In genomic region chr2:19350678-19351401, GRCh38 we compare ENCODE assay signal across 11 cellular contexts. TPM values are rescaled to one million over a fixed set of nuclear protein-coding genes. Genes with fewer than 3 reads are reported as not detected.
DNase-seq lines count a peak whose midpoint lies in the region; ATAC-seq lines count a peak whose summit lies in the region.
"Had no signal": no experiment of that assay in that cellular context is flagged by ENCODE, and none has a peak within 500 bp of the region (broad histone marks: within the 10 kb centered on the region; RNA-seq: fewer than 3 reads in every experiment).

No MANE protein-coding gene starts in this region.

- H3K36me3 ChIP-seq in iPS-20b (ENCODE audit: insufficient read depth, low read depth, low read length): no peaks in the 10 kb centered on the region

- peak overlapping the region; percentile 58 for H3K4me3 ChIP-seq in iPS-20b (ENCODE audit: low read length)
- H3K4me3 ChIP-seq: PC-9 had no signal

- no peak overlapping the region for H3K27ac Mint-ChIP-seq in activated CD4-positive, alpha-beta T cell treated with anti-CD3 and anti-CD28 coated beads for 36 hours
- H3K27ac Mint-ChIP-seq in activated T-cell treated with anti-CD3 and anti-CD28 coated beads, Interleukin-2, amount 50 U/mL, for 72 hours: peak overlapping the region; percentile 66
- peak overlapping the region; percentile 56 for H3K27ac Mint-ChIP-seq in stimulated activated naive B cell treated with anti-CD40 and anti-IgM and Interleukin-4, amounts not matched to agents 10 μg/mL and 1 μg/mL and 100 μg/mL, for 72 hours
- no peak overlapping the region for H3K27ac Mint-ChIP-seq in stimulated activated memory B cell treated with anti-CD40 and anti-IgM and Interleukin-4, amounts not matched to agents 10 μg/mL and 1 μg/mL and 100 μg/mL, for 72 hours
- H3K27ac Mint-ChIP-seq: activated CD8-positive, alpha-beta T cell treated with anti-CD3 and anti-CD28 coated beads for 36 hours had no signal

- H3K27ac ChIP-seq in iPS-20b (ENCODE audit: low read length): no peak overlapping the region
- H3K27ac ChIP-seq: PC-9 had no signal

- CTCF ChIA-PET in activated CD4-positive, alpha-beta T cell treated with anti-CD3 and anti-CD28 coated beads for 36 hours (lab: Charles Lee): interaction anchor here (0.7 to 5.2 kb wide), 5 partner anchors 9 to 815 kb away, joined by 3 to 34 read pairs (median 3); partner anchors contain the start of gene OSR1

- ATAC-seq in activated CD4-positive, alpha-beta T cell treated with anti-CD3 and anti-CD28 coated beads for 36 hours: no peak
- no peak for ATAC-seq in activated T-cell treated with anti-CD3 and anti-CD28 coated beads, Interleukin-2, amount 50 U/mL, for 72 hours (replicated peaks in 1 of 2)
- ATAC-seq in stimulated activated naive B cell treated with anti-CD40 and anti-IgM and Interleukin-4, amounts not matched to agents 10 μg/mL and 1 μg/mL and 100 μg/mL, for 72 hours (replicated peaks): no peak
- ATAC-seq in stimulated activated memory B cell treated with anti-CD40 and anti-IgM and Interleukin-4, amounts not matched to agents 10 μg/mL and 1 μg/mL and 100 μg/mL, for 72 hours: no peak

- H3K4me1 ChIP-seq in iPS-20b (ENCODE audit: insufficient read depth, low read length): peaks cover 2% of the 10 kb centered on the region

- H3K36me3 Mint-ChIP-seq in activated CD4-positive, alpha-beta T cell treated with anti-CD3 and anti-CD28 coated beads for 36 hours (ENCODE audit: low read depth): peaks cover 9% of the 10 kb centered on the region
- peaks cover 1 to 7% of the 10 kb centered on the region in 2 donors for H3K36me3 Mint-ChIP-seq in activated T-cell treated with anti-CD3 and anti-CD28 coated beads, Interleukin-2, amount 50 U/mL, for 72 hours (ENCODE audit: insufficient read depth in 2 of 2)
- peaks cover 6 to 8% of the 10 kb centered on the region in 2 donors for H3K36me3 Mint-ChIP-seq in stimulated activated naive B cell treated with anti-CD40 and anti-IgM and Interleukin-4, amounts not matched to agents 10 μg/mL and 1 μg/mL and 100 μg/mL, for 72 hours
- peaks cover 3% of the 10 kb centered on the region for H3K36me3 Mint-ChIP-seq in stimulated activated memory B cell treated with anti-CD40 and anti-IgM and Interleukin-4, amounts not matched to agents 10 μg/mL and 1 μg/mL and 100 μg/mL, for 72 hours

- H3K27me3 ChIP-seq in iPS-20b (ENCODE audit: insufficient read depth, low read length): peaks cover 84% of the 10 kb centered on the region

- DNase-seq in activated CD4-positive, alpha-beta T cell treated with anti-CD3 and anti-CD28 coated beads for 36 hours: peak; percentile 6
- DNase-seq in activated CD4-positive, alpha-beta T cell treated with anti-CD3 and anti-CD28 coated beads for 1 hour: no peak
- DNase-seq in activated T-cell treated with anti-CD3 and anti-CD28 coated beads, Interleukin-2, amount 50 U/mL, for 72 hours: no peak
- no peak for DNase-seq in stimulated activated naive B cell treated with anti-CD40 and anti-IgM and Interleukin-4, amounts not matched to agents 10 μg/mL and 1 μg/mL and 100 μg/mL, for 72 hours
- DNase-seq in DMS114 treated with DMSO at 0.1 percent for 48 hours (lab: John Stamatoyannopoulos, UW; ENCODE audit: unreplicated experiment) (no peak), T-helper 9 cell (no peak)
- DNase-seq: NCI-H1105 treated with DMSO at 0.1 percent for 48 hours, PC-9 had no signal

- H3K4me3 Mint-ChIP-seq in activated CD4-positive, alpha-beta T cell treated with anti-CD3 and anti-CD28 coated beads for 36 hours: no peak overlapping the region
- peak overlapping the region; percentile 77 to 78 for H3K4me3 Mint-ChIP-seq in activated T-cell treated with anti-CD3 and anti-CD28 coated beads, Interleukin-2, amount 50 U/mL, for 72 hours
- H3K4me3 Mint-ChIP-seq in stimulated activated naive B cell treated with anti-CD40 and anti-IgM and Interleukin-4, amounts not matched to agents 10 μg/mL and 1 μg/mL and 100 μg/mL, for 72 hours: peak overlapping the region; percentile 60 to 73
- no peak overlapping the region for H3K4me3 Mint-ChIP-seq in stimulated activated memory B cell treated with anti-CD40 and anti-IgM and Interleukin-4, amounts not matched to agents 10 μg/mL and 1 μg/mL and 100 μg/mL, for 72 hours
- H3K4me3 Mint-ChIP-seq: activated CD8-positive, alpha-beta T cell treated with anti-CD3 and anti-CD28 coated beads for 36 hours had no signal

- peaks cover 4% of the 10 kb centered on the region; the same call in 1 of the 2 replicates for H3K9me3 ChIP-seq in iPS-20b (ENCODE audit: insufficient read depth, low read depth, low read length)

- no peaks in the 10 kb centered on the region for H3K9me3 Mint-ChIP-seq in activated CD4-positive, alpha-beta T cell treated with anti-CD3 and anti-CD28 coated beads for 36 hours (ENCODE audit: low read depth)
- H3K9me3 Mint-ChIP-seq in activated T-cell treated with anti-CD3 and anti-CD28 coated beads, Interleukin-2, amount 50 U/mL, for 72 hours: no peaks in the 10 kb centered on the region
- H3K9me3 Mint-ChIP-seq in stimulated activated naive B cell treated with anti-CD40 and anti-IgM and Interleukin-4, amounts not matched to agents 10 μg/mL and 1 μg/mL and 100 μg/mL, for 72 hours: peaks cover 2 to 3% of the 10 kb centered on the region in 2 donors
- H3K9me3 Mint-ChIP-seq in stimulated activated memory B cell treated with anti-CD40 and anti-IgM and Interleukin-4, amounts not matched to agents 10 μg/mL and 1 μg/mL and 100 μg/mL, for 72 hours: peaks cover 4% of the 10 kb centered on the region
- H3K9me3 Mint-ChIP-seq: activated CD8-positive, alpha-beta T cell treated with anti-CD3 and anti-CD28 coated beads for 36 hours had no signal

- intact Hi-C loops in activated CD4-positive, alpha-beta T cell treated with anti-CD3 and anti-CD28 coated beads for 36 hours (cut with DNase I, micrococcal nuclease): loop anchor here in 1 of 2 experiments (1.0 to 5.0 kb wide), 3 partner anchors 512 to 1316 kb away; partner anchors contain the start of gene GDF7

- POLR2A ChIA-PET in activated CD4-positive, alpha-beta T cell treated with anti-CD3 and anti-CD28 coated beads for 36 hours (lab: Charles Lee): no interaction called here

- peaks cover 24% of the 10 kb centered on the region for H3K4me1 Mint-ChIP-seq in activated CD4-positive, alpha-beta T cell treated with anti-CD3 and anti-CD28 coated beads for 36 hours
- peaks cover 33% of the 10 kb centered on the region for H3K4me1 Mint-ChIP-seq in activated T-cell treated with anti-CD3 and anti-CD28 coated beads, Interleukin-2, amount 50 U/mL, for 72 hours (ENCODE audit: low read depth)
- H3K4me1 Mint-ChIP-seq in stimulated activated naive B cell treated with anti-CD40 and anti-IgM and Interleukin-4, amounts not matched to agents 10 μg/mL and 1 μg/mL and 100 μg/mL, for 72 hours: peaks cover 39 to 53% of the 10 kb centered on the region in 2 donors
- peaks cover 44% of the 10 kb centered on the region for H3K4me1 Mint-ChIP-seq in stimulated activated memory B cell treated with anti-CD40 and anti-IgM and Interleukin-4, amounts not matched to agents 10 μg/mL and 1 μg/mL and 100 μg/mL, for 72 hours

- peaks cover 54% of the 10 kb centered on the region for H3K27me3 Mint-ChIP-seq in activated CD4-positive, alpha-beta T cell treated with anti-CD3 and anti-CD28 coated beads for 36 hours
- H3K27me3 Mint-ChIP-seq in activated T-cell treated with anti-CD3 and anti-CD28 coated beads, Interleukin-2, amount 50 U/mL, for 72 hours (ENCODE audit: low read depth): peaks cover 61% of the 10 kb centered on the region
- peaks cover 67 to 76% of the 10 kb centered on the region in 2 donors for H3K27me3 Mint-ChIP-seq in stimulated activated naive B cell treated with anti-CD40 and anti-IgM and Interleukin-4, amounts not matched to agents 10 μg/mL and 1 μg/mL and 100 μg/mL, for 72 hours
- peaks cover 80% of the 10 kb centered on the region for H3K27me3 Mint-ChIP-seq in stimulated activated memory B cell treated with anti-CD40 and anti-IgM and Interleukin-4, amounts not matched to agents 10 μg/mL and 1 μg/mL and 100 μg/mL, for 72 hours

- no peak overlapping the region for H3K9ac ChIP-seq in iPS-20b (ENCODE audit: low read depth, low read length)

RNA-seq across cellular contexts. Expression of gene OSR1, which starts 7.6 kb away (rescaled TPM):
- total RNA-seq in activated CD4-positive, alpha-beta T cell treated with anti-CD3 and anti-CD28 coated beads for 36 hours: not detected
- total RNA-seq in activated T-cell treated with anti-CD3 and anti-CD28 coated beads, Interleukin-2, amount 50 U/mL, for 72 hours: not detected
- total RNA-seq: activated CD8-positive, alpha-beta T cell treated with anti-CD3 and anti-CD28 coated beads for 36 hours had no signal

Comparison
In these comparisons a context has a peak if more than half of its experiments do, and no peak if none do; other contexts are left out.
1. H3K27ac Mint-ChIP-seq: peak in activated T-cell treated with anti-CD3 and anti-CD28 coated beads, Interleukin-2, amount 50 U/mL, for 72 hours (single experiment) and stimulated activated naive B cell treated with anti-CD40 and anti-IgM and Interleukin-4, amounts not matched to agents 10 μg/mL and 1 μg/mL and 100 μg/mL, for 72 hours (single experiment); none in activated CD4-positive, alpha-beta T cell treated with anti-CD3 and anti-CD28 coated beads for 36 hours (single experiment) and stimulated activated memory B cell treated with anti-CD40 and anti-IgM and Interleukin-4, amounts not matched to agents 10 μg/mL and 1 μg/mL and 100 μg/mL, for 72 hours (single experiment).
2. H3K4me3 Mint-ChIP-seq: peak in activated T-cell treated with anti-CD3 and anti-CD28 coated beads, Interleukin-2, amount 50 U/mL, for 72 hours (2 of 2) and stimulated activated naive B cell treated with anti-CD40 and anti-IgM and Interleukin-4, amounts not matched to agents 10 μg/mL and 1 μg/mL and 100 μg/mL, for 72 hours (2 of 2); none in activated CD4-positive, alpha-beta T cell treated with anti-CD3 and anti-CD28 coated beads for 36 hours (single experiment) and stimulated activated memory B cell treated with anti-CD40 and anti-IgM and Interleukin-4, amounts not matched to agents 10 μg/mL and 1 μg/mL and 100 μg/mL, for 72 hours (single experiment).